Comparison of ENCODE assay signal across 27 cellular contexts in the genomic region with DNA sequence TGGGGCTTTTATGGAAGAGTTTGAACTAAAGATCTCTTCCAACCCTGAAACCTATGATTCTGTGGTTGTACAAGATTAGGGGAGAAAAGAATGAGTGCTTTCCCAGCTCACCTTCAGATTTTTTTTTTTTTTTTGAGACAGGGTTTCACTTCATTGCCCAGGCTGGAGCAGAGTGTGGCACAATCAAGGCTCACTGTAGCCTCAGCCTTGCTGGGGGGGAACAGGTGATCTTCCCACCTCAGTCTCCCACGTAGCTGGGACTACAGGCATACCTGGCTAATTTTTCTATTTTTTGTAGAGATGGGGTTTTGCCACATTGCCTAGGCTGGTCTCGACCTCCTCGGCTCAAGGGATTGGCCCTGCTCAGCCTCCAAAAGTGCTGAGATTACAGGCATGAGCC. TPM values are rescaled to one million over a fixed set of nuclear protein-coding genes. Genes with fewer than 3 reads are reported as not detected.
"Had no signal": no experiment of that assay in that cellular context is flagged by ENCODE, and none has a peak within 500 bp of the region (broad histone marks: within the 10 kb centered on the region; RNA-seq: fewer than 3 reads in every experiment).

No MANE protein-coding gene starts in this region.

- H3K4me3 ChIP-seq: left lung, lower lobe of right lung, ovary, right atrium auricular region, skin epidermis, suprapubic skin, thoracic aorta, tibial nerve, uterus had no signal

- H3K27ac Mint-ChIP-seq: immature natural killer cell; naive thymus-derived CD8-positive, alpha-beta T cell; progenitor cell of endocrine pancreas; stimulated activated effector memory CD8-positive, alpha-beta T cell treated with anti-CD3 and anti-CD28 coated beads, Interleukin-12 subunit alpha, Interleukin-12 subunit beta, amount 100 ng/mL, for 72 hours; stimulated activated naive CD8-positive, alpha-beta T cell treated with anti-CD3 and anti-CD28 coated beads, Interleukin-15, Interleukin-2, amounts not matched to agents 100 ng/mL and 50 ng/mL, for 24 hours; type B pancreatic cell had no signal

- H3K27ac ChIP-seq: left lung, lower lobe of right lung, ovary, right atrium auricular region, skin epidermis, suprapubic skin, thoracic aorta, tibial nerve, uterus had no signal

- DNase-seq: hypothalamus; immature natural killer cell; kidney; left colon; left lung; lower lobe of right lung; mammary epithelial cell; mesenchymal stem cell; naive thymus-derived CD8-positive, alpha-beta T cell; ovary; right lobe of liver; stimulated activated CD4-positive, alpha-beta T cell treated with anti-CD3 and anti-CD28 coated beads, Interleukin-12 subunit alpha, Interleukin-12 subunit beta, amount 100 ng/mL, for 4 hours; stimulated activated CD4-positive, alpha-beta T cell treated with anti-CD3 and anti-CD28 coated beads, Interleukin-15, amount 100 ng/mL, for 24 hours; stimulated activated CD4-positive, alpha-beta T cell treated with anti-CD3 and anti-CD28 coated beads, Interleukin-4, amount 100 ng/mL, for 24 hours; stimulated activated naive CD4-positive, alpha-beta T cell; uterus had no signal

- H3K9me3 Mint-ChIP-seq: immature natural killer cell; naive thymus-derived CD8-positive, alpha-beta T cell; stimulated activated effector memory CD8-positive, alpha-beta T cell treated with anti-CD3 and anti-CD28 coated beads, Interleukin-12 subunit alpha, Interleukin-12 subunit beta, amount 100 ng/mL, for 72 hours; stimulated activated naive CD8-positive, alpha-beta T cell treated with anti-CD3 and anti-CD28 coated beads, Interleukin-15, Interleukin-2, amounts not matched to agents 100 ng/mL and 50 ng/mL, for 24 hours; type B pancreatic cell had no signal

- H3K4me3 Mint-ChIP-seq: immature natural killer cell; naive thymus-derived CD8-positive, alpha-beta T cell; stimulated activated effector memory CD8-positive, alpha-beta T cell treated with anti-CD3 and anti-CD28 coated beads, Interleukin-12 subunit alpha, Interleukin-12 subunit beta, amount 100 ng/mL, for 72 hours; stimulated activated naive CD8-positive, alpha-beta T cell treated with anti-CD3 and anti-CD28 coated beads, Interleukin-15, Interleukin-2, amounts not matched to agents 100 ng/mL and 50 ng/mL, for 24 hours; type B pancreatic cell had no signal

- H3K4me1 ChIP-seq: lower lobe of right lung, uterus had no signal

- H3K36me3 Mint-ChIP-seq: immature natural killer cell; naive thymus-derived CD8-positive, alpha-beta T cell; stimulated activated effector memory CD8-positive, alpha-beta T cell treated with anti-CD3 and anti-CD28 coated beads, Interleukin-12 subunit alpha, Interleukin-12 subunit beta, amount 100 ng/mL, for 72 hours; type B pancreatic cell had no signal

- H3K27me3 ChIP-seq: left lung, ovary, right atrium auricular region, right lobe of liver, suprapubic skin, tibial nerve, uterus had no signal

- ATAC-seq: left colon; left lung; lower lobe of right lung; naive thymus-derived CD8-positive, alpha-beta T cell; stimulated activated effector memory CD8-positive, alpha-beta T cell treated with anti-CD3 and anti-CD28 coated beads, Interleukin-12 subunit alpha, Interleukin-12 subunit beta, amount 100 ng/mL, for 72 hours had no signal

- H3K9me3 ChIP-seq: left lung, lower lobe of right lung, ovary, right atrium auricular region, right lobe of liver, suprapubic skin, thoracic aorta, tibial nerve, uterus had no signal

- H3K36me3 ChIP-seq: left lung, lower lobe of right lung, ovary, right lobe of liver, suprapubic skin, thoracic aorta, tibial nerve, uterus had no signal

RNA-seq across cellular contexts. Expression of gene ITGB3, which starts 21.8 kb away (rescaled TPM):
- total RNA-seq: naive thymus-derived CD8-positive, alpha-beta T cell; progenitor cell of endocrine pancreas had no signal

RNA-seq across cellular contexts. Expression of gene MYL4, which starts 22.7 kb away (rescaled TPM):
- total RNA-seq: kidney; left colon; mammary epithelial cell; naive thymus-derived CD8-positive, alpha-beta T cell; subcutaneous adipose tissue; suprapubic skin; thoracic aorta; ureter had no signal
